ENCODE assay signal across 12 cellular contexts in the genomic region with DNA sequence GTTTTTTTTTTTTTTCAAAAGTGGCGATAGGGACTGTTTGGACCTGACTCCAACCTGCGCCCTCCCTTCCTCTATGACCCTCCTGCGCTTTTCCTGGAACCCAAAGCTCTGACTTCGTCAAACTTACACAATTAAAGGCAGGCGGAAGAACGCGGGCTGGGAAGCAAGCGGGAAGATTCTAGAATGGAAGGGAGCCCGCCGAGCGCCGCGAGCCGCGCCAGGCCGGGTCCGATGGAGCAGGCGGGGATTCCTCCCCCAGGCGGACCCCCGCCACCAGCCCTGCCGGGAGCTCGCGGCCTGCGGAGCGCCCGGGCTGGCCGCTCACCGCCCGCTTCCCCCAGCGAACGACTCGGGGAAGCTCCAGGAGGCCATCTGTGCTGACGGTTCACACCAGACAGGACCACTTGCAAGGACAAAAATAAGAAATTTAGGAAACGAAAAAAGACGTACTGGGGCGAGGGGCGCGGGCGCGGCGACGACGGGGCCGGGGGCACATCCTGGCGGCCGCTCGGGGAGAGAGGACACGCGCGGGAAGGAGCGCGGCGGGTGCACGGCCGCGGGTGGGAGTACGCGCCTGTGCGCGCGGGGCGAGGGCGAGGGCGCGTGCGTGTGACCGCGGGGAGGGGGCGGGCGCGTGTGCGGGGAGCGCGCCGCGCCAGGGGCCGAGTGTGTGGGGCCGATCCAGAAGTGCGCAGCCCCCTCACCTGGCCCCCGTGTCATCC. TPM values are rescaled to one million over a fixed set of nuclear protein-coding genes. Genes with fewer than 3 reads are reported as not detected.
A peak's percentile ranks its signal among the peaks of the same experiment; 100 is the strongest.
DNase-seq lines count a peak whose midpoint lies in the region; ATAC-seq and TF ChIP-seq lines count a peak whose summit lies in the region.
"Had no signal": no experiment of that assay in that cellular context is flagged by ENCODE, and none has a peak within 500 bp of the region (broad histone marks: within the 10 kb centered on the region; RNA-seq: fewer than 3 reads in every experiment).

No MANE protein-coding gene starts in this region.

- no peaks in the 10 kb centered on the region for H3K79me2 ChIP-seq in OCI-LY7 (ENCODE audit: insufficient read depth, low read depth, low read length)

- H3K9me3 ChIP-seq in iPS-15b (ENCODE audit: control insufficient read depth, insufficient read depth, low read length), result no peaks in the 10 kb centered on the region
- H3K9me3 ChIP-seq in psoas muscle, result no peaks in the 10 kb centered on the region
- H3K9me3 ChIP-seq in OCI-LY7 (ENCODE audit: low read length), result no peaks in the 10 kb centered on the region

- H3K4me2 ChIP-seq in OCI-LY7 (ENCODE audit: low read length), result no peak overlapping the region

- intact Hi-C loops in activated T-helper 1 cell treated with anti-CD3 and anti-CD28 coated beads, Interleukin-12 subunit alpha, Interleukin-12 subunit beta, Interleukin-2, Interleukin-4 antibody, amounts not matched to agents 30 ng/mL and 10 ng/mL and 1 ng/mL, durations not matched to agents 14 hours and 24 hours and 36 hours (cut with micrococcal nuclease), result no loop called here
- intact Hi-C loops in psoas muscle (cut with DNase I), result no loop called here
- intact Hi-C loops in OCI-LY7 (cut with micrococcal nuclease; ENCODE audit: unreplicated experiment), result no loop called here

- no peak for TF ChIP-seq CTCF in psoas muscle (IDR thresholded peaks at IDR 0.05)
- TF ChIP-seq CTCF in OCI-LY7 (conservative IDR thresholded peaks at IDR 0.05; ENCODE audit: low read length), result no peak

- H4K20me1 ChIP-seq in OCI-LY7 (ENCODE audit: insufficient read depth, low read length), result no peaks in the 10 kb centered on the region

- H3K27ac Mint-ChIP-seq in T-helper 1 cell treated with Interleukin-12 subunit alpha and Interleukin-12 subunit beta and Interleukin-4 antibody, amounts not matched to agents 30 μg/mL and 1 μg/mL, for 36 hours, result peak overlapping the region; percentile 57
- H3K27ac Mint-ChIP-seq in activated T-helper 1 cell treated with anti-CD3 and anti-CD28 coated beads, Interleukin-12 subunit alpha, Interleukin-12 subunit beta, Interleukin-2, Interleukin-4 antibody, amounts not matched to agents 30 ng/mL and 10 ng/mL and 1 ng/mL, durations not matched to agents 14 hours and 24 hours and 36 hours, result peak overlapping the region; percentile 55

- no peak overlapping the region for H3K9ac ChIP-seq in iPS-15b (ENCODE audit: low read depth, low read length)

- CTCF ChIA-PET in OCI-LY7 (lab: Charles Lee; ENCODE audit: unreplicated experiment), result no interaction called here

- ATAC-seq in psoas muscle (no peak), HG03280 (IDR thresholded peaks at IDR 0.05; ENCODE audit: unreplicated experiment) (no peak), HG02870 (IDR thresholded peaks at IDR 0.05; ENCODE audit: unreplicated experiment) (no peak)

- H3K27me3 ChIP-seq in iPS-15b (ENCODE audit: control insufficient read depth, insufficient read depth, low read length) (peaks cover 47% of the 10 kb centered on the region), psoas muscle (ENCODE audit: insufficient read depth in 3 of 3, low read length in 2 of 3) (peaks cover 12 to 91% (median 48%) of the 10 kb centered on the region in 3 donors)

- POLR2A ChIA-PET in OCI-LY7 (lab: Charles Lee), result no interaction called here

- BruUV-seq in OCI-LY7 (replicated peaks; lab: Mats Ljungman, UMichigan), result no TSS peak

- peaks cover 66% of the 10 kb centered on the region for H3K27me3 Mint-ChIP-seq in T-helper 1 cell treated with Interleukin-12 subunit alpha and Interleukin-12 subunit beta and Interleukin-4 antibody, amounts not matched to agents 30 μg/mL and 1 μg/mL, for 36 hours (ENCODE audit: low read depth)
- peaks cover 58% of the 10 kb centered on the region for H3K27me3 Mint-ChIP-seq in activated T-helper 1 cell treated with anti-CD3 and anti-CD28 coated beads, Interleukin-12 subunit alpha, Interleukin-12 subunit beta, Interleukin-2, Interleukin-4 antibody, amounts not matched to agents 30 ng/mL and 10 ng/mL and 1 ng/mL, durations not matched to agents 14 hours and 24 hours and 36 hours (ENCODE audit: insufficient read depth)

- 1 to 3% (median 2%) methylated on average over 44 to 80 of the region's 80 CpGs for WGBS in psoas muscle, 3 donors

- H3K4me3 Mint-ChIP-seq in T-helper 1 cell treated with Interleukin-12 subunit alpha and Interleukin-12 subunit beta and Interleukin-4 antibody, amounts not matched to agents 30 μg/mL and 1 μg/mL, for 36 hours, result no peak overlapping the region
- no peak overlapping the region for H3K4me3 Mint-ChIP-seq in activated T-helper 1 cell treated with anti-CD3 and anti-CD28 coated beads, Interleukin-12 subunit alpha, Interleukin-12 subunit beta, Interleukin-2, Interleukin-4 antibody, amounts not matched to agents 30 ng/mL and 10 ng/mL and 1 ng/mL, durations not matched to agents 14 hours and 24 hours and 36 hours

- H3K36me3 Mint-ChIP-seq in T-helper 1 cell treated with Interleukin-12 subunit alpha and Interleukin-12 subunit beta and Interleukin-4 antibody, amounts not matched to agents 30 μg/mL and 1 μg/mL, for 36 hours (ENCODE audit: low read depth), result peaks cover 7% of the 10 kb centered on the region
- peaks cover 7% of the 10 kb centered on the region for H3K36me3 Mint-ChIP-seq in activated T-helper 1 cell treated with anti-CD3 and anti-CD28 coated beads, Interleukin-12 subunit alpha, Interleukin-12 subunit beta, Interleukin-2, Interleukin-4 antibody, amounts not matched to agents 30 ng/mL and 10 ng/mL and 1 ng/mL, durations not matched to agents 14 hours and 24 hours and 36 hours (ENCODE audit: low read depth)

- DNase-seq in T-helper 1 cell, result no peak
- DNase-seq in activated T-helper 1 cell treated with anti-CD3 and anti-CD28 coated beads, Interleukin-12 subunit alpha, Interleukin-12 subunit beta, Interleukin-2, Interleukin-4 antibody, amounts not matched to agents 30 ng/mL and 10 ng/mL and 1 ng/mL, durations not matched to agents 14 hours and 24 hours and 36 hours (ENCODE audit: low spot score), result no peak
- no peak for DNase-seq in psoas muscle
- no peak for DNase-seq in OCI-LY7 (ENCODE audit: low spot score)
- DNase-seq: activated CD8-positive, alpha-beta memory T cell treated with anti-CD3 and anti-CD28 coated beads for 24 hours; NCI-H2171 had no signal

- no peak overlapping the region for H3K27ac ChIP-seq in psoas muscle
- H3K27ac ChIP-seq in OCI-LY7 (ENCODE audit: low read depth, low read length, poor library complexity, severe bottlenecking), result no peak overlapping the region

- peak overlapping the region; percentile 6 for H3K4me3 ChIP-seq in iPS-15b (ENCODE audit: low read depth, low read length)
- peak overlapping the region; percentile 47 for H3K4me3 ChIP-seq in psoas muscle
- no peak overlapping the region for H3K4me3 ChIP-seq in OCI-LY7 (ENCODE audit: low read depth, low read length, poor library complexity, severe bottlenecking)

- H3K9me3 Mint-ChIP-seq in T-helper 1 cell treated with Interleukin-12 subunit alpha and Interleukin-12 subunit beta and Interleukin-4 antibody, amounts not matched to agents 30 μg/mL and 1 μg/mL, for 36 hours, result peaks cover 6% of the 10 kb centered on the region
- H3K9me3 Mint-ChIP-seq in activated T-helper 1 cell treated with anti-CD3 and anti-CD28 coated beads, Interleukin-12 subunit alpha, Interleukin-12 subunit beta, Interleukin-2, Interleukin-4 antibody, amounts not matched to agents 30 ng/mL and 10 ng/mL and 1 ng/mL, durations not matched to agents 14 hours and 24 hours and 36 hours, result peaks cover 6% of the 10 kb centered on the region

- peaks cover 6% of the 10 kb centered on the region for H3K4me1 Mint-ChIP-seq in T-helper 1 cell treated with Interleukin-12 subunit alpha and Interleukin-12 subunit beta and Interleukin-4 antibody, amounts not matched to agents 30 μg/mL and 1 μg/mL, for 36 hours (ENCODE audit: low read depth)
- peaks cover 6% of the 10 kb centered on the region for H3K4me1 Mint-ChIP-seq in activated T-helper 1 cell treated with anti-CD3 and anti-CD28 coated beads, Interleukin-12 subunit alpha, Interleukin-12 subunit beta, Interleukin-2, Interleukin-4 antibody, amounts not matched to agents 30 ng/mL and 10 ng/mL and 1 ng/mL, durations not matched to agents 14 hours and 24 hours and 36 hours (ENCODE audit: low read depth)

- H3K36me3 ChIP-seq in iPS-15b (ENCODE audit: control insufficient read depth, insufficient read depth, low read length) (no peaks in the 10 kb centered on the region), psoas muscle (ENCODE audit: insufficient read depth in 1 of 2, low read depth in 1 of 2) (no peaks in the 10 kb centered on the region), OCI-LY7 (ENCODE audit: insufficient read depth, low read length) (no peaks in the 10 kb centered on the region)

- H3K4me1 ChIP-seq in iPS-15b (ENCODE audit: control insufficient read depth, insufficient read depth, low read length) (peaks cover 19% of the 10 kb centered on the region), psoas muscle (peaks cover 6% of the 10 kb centered on the region), OCI-LY7 (ENCODE audit: insufficient read depth, low read length, poor library complexity, severe bottlenecking) (no peaks in the 10 kb centered on the region)

- no peak overlapping the region for H2AFZ ChIP-seq in OCI-LY7 (ENCODE audit: low read length)

- no peaks in the 10 kb centered on the region for H3K9me2 ChIP-seq in OCI-LY7 (ENCODE audit: insufficient read depth, low read length)

RNA-seq across cellular contexts. Expression of gene SALL3, which starts 1.1 kb away (rescaled TPM):
- total RNA-seq in activated T-helper 1 cell treated with anti-CD3 and anti-CD28 coated beads, Interleukin-12 subunit alpha, Interleukin-12 subunit beta, Interleukin-2, Interleukin-4 antibody, amounts not matched to agents 30 ng/mL and 10 ng/mL and 1 ng/mL, durations not matched to agents 14 hours and 24 hours and 36 hours, result not detected in 2 replicates
- total RNA-seq in psoas muscle (under 1 TPM in 1 of 4 donors, not detected in 3; 0.32 TPM), OCI-LY7 (2022) (not detected in 2 replicates)
- polyA plus RNA-seq in psoas muscle, result under 1 TPM in 1 of 3 donors, not detected in 2; 0.01 TPM
- total RNA-seq in OCI-LY7 (2014; rRNA removed; shearing (Covaris generic)), result not detected in 2 replicates
- total RNA-seq: fibroblast of villous mesenchyme, LHCN-M2 had no signal
